18 cellular contexts compared by ENCODE assay signal in genomic region chr13:62997696-62998095, GRCh38.
"Had no signal": no experiment of that assay in that cellular context is flagged by ENCODE, and none has a peak within 500 bp of the region (broad histone marks: within the 10 kb centered on the region; RNA-seq: fewer than 3 reads in every experiment).

No MANE protein-coding gene starts in this region.

- H3K4me3 ChIP-seq: heart right ventricle, skin epidermis, stomach, thoracic aorta, transverse colon had no signal

- ATAC-seq: esophagus mucosa, heart right ventricle, left lobe of liver, natural killer cell, sciatic nerve had no signal

- H3K4me1 ChIP-seq: heart right ventricle, stomach, transverse colon had no signal

- DNase-seq: cortex of kidney; effector memory CD4-positive, alpha-beta T cell; heart right ventricle; natural killer cell; posterior cingulate gyrus; stimulated activated CD4-positive, alpha-beta T cell treated with anti-CD3 and anti-CD28 coated beads, Interleukin-2, amount 100 ng/mL, for 24 hours; stimulated activated CD4-positive, alpha-beta T cell treated with anti-CD3 and anti-CD28 coated beads, Interleukin-4, amount 100 ng/mL, for 4 hours; stimulated activated naive CD4-positive, alpha-beta T cell; stomach; substantia nigra; transverse colon had no signal

- H3K9me3 ChIP-seq: thoracic aorta, transverse colon had no signal

- H3K27me3 ChIP-seq: heart right ventricle, stomach, transverse colon had no signal

- H3K36me3 ChIP-seq: heart right ventricle, stomach, thoracic aorta, transverse colon had no signal

- H3K4me1 Mint-ChIP-seq: mesothelial cell of epicardium, natural killer cell, neural crest cell had no signal

- H3K36me3 Mint-ChIP-seq: mesothelial cell of epicardium, natural killer cell had no signal

- H3K27ac ChIP-seq: heart right ventricle, skin epidermis, stomach, thoracic aorta, transverse colon had no signal

- H3K4me3 Mint-ChIP-seq: mesothelial cell of epicardium, natural killer cell, neural crest cell had no signal

- H3K27ac Mint-ChIP-seq: mesothelial cell of epicardium, natural killer cell had no signal
